Comparison of ENCODE assay signal across 9 cellular contexts in genomic region chr5:122915717-122916399, GRCh38.
DNase-seq lines count a peak whose midpoint lies in the region; ATAC-seq and TF ChIP-seq lines count a peak whose summit lies in the region.
"Had no signal": no experiment of that assay in that cellular context is flagged by ENCODE, and none has a peak within 500 bp of the region (broad histone marks: within the 10 kb centered on the region; RNA-seq: fewer than 3 reads in every experiment).

No MANE protein-coding gene starts in this region.

- intact Hi-C loops in thyroid gland (cut with DNase I) = no loop called here

- no peak overlapping the region for H3K27ac ChIP-seq in effector memory CD4-positive, alpha-beta T cell (ENCODE audit: insufficient read depth, low read length, poor library complexity, severe bottlenecking)
- H3K27ac ChIP-seq in thyroid gland = no peak overlapping the region

- ATAC-seq in HG02870 (IDR thresholded peaks at IDR 0.05; ENCODE audit: unreplicated experiment) = peak; percentile 97
- ATAC-seq in activated naive CD8-positive, alpha-beta T cell treated with anti-CD3 and anti-CD28 coated beads, Interleukin-2, amount 50 U/mL, for 24 hours = peak; percentile 57

- no peaks in the 10 kb centered on the region for H3K9me3 Mint-ChIP-seq in activated naive CD8-positive, alpha-beta T cell treated with anti-CD3 and anti-CD28 coated beads, Interleukin-2, amount 50 U/mL, for 24 hours
- H3K9me3 Mint-ChIP-seq in immature natural killer cell = peaks cover 0 to 3% (median 0%) of the 10 kb centered on the region in 6 donors
- H3K9me3 Mint-ChIP-seq: HFFc6 had no signal

- TF ChIP-seq POLR2A in thyroid gland (IDR thresholded peaks at IDR 0.05) = no peak

- TF ChIP-seq CTCF in thyroid gland (IDR thresholded peaks at IDR 0.05) = no peak

- no peaks in the 10 kb centered on the region for H3K4me1 ChIP-seq in effector memory CD4-positive, alpha-beta T cell (ENCODE audit: control insufficient read depth, insufficient read depth, low read length, poor library complexity, severe bottlenecking)
- H3K4me1 ChIP-seq in thyroid gland = peaks cover 0 to 9% of the 10 kb centered on the region in 2 donors

- H3K27me3 ChIP-seq in effector memory CD4-positive, alpha-beta T cell (replicated peaks; ENCODE audit: control insufficient read depth, insufficient read depth, low read length, poor library complexity, severe bottlenecking) = no peaks in the 10 kb centered on the region
- no peaks in the 10 kb centered on the region for H3K27me3 ChIP-seq in thyroid gland

- no peaks in the 10 kb centered on the region for H3K36me3 ChIP-seq in effector memory CD4-positive, alpha-beta T cell (ENCODE audit: control insufficient read depth, insufficient read depth, low read length)
- no peaks in the 10 kb centered on the region for H3K36me3 ChIP-seq in thyroid gland

- H3K27me3 Mint-ChIP-seq in activated naive CD8-positive, alpha-beta T cell treated with anti-CD3 and anti-CD28 coated beads, Interleukin-2, amount 50 U/mL, for 24 hours = no peaks in the 10 kb centered on the region
- no peaks in the 10 kb centered on the region for H3K27me3 Mint-ChIP-seq in immature natural killer cell (ENCODE audit: low read depth in 3 of 3)

- no peak overlapping the region for H3K4me3 ChIP-seq in effector memory CD4-positive, alpha-beta T cell (ENCODE audit: insufficient read depth, low read depth, low read length, poor library complexity, severe bottlenecking)
- H3K4me3 ChIP-seq in thyroid gland (replicated peaks in 1 of 3) = no peak overlapping the region

- H3K4me1 Mint-ChIP-seq in activated naive CD8-positive, alpha-beta T cell treated with anti-CD3 and anti-CD28 coated beads, Interleukin-2, amount 50 U/mL, for 24 hours = peaks cover 8% of the 10 kb centered on the region
- H3K4me1 Mint-ChIP-seq in immature natural killer cell = no peaks in the 10 kb centered on the region

- H3K4me3 Mint-ChIP-seq in activated naive CD8-positive, alpha-beta T cell treated with anti-CD3 and anti-CD28 coated beads, Interleukin-2, amount 50 U/mL, for 24 hours = no peak overlapping the region
- no peak overlapping the region for H3K4me3 Mint-ChIP-seq in immature natural killer cell
- H3K4me3 Mint-ChIP-seq: HFFc6 had no signal

- in situ Hi-C loops in G401 (cut with HindIII; ENCODE audit: low sequenced_read_pairs) = no loop called here

- peak; percentile 7 for DNase-seq in AG08395 (ENCODE audit: low spot score)
- peak; percentile 36 for DNase-seq in GM19238 (ENCODE audit: insufficient read length, low spot score)
- DNase-seq in activated naive CD8-positive, alpha-beta T cell treated with anti-CD3 and anti-CD28 coated beads, Interleukin-2, amount 50 U/mL, for 24 hours = no peak
- DNase-seq in effector memory CD4-positive, alpha-beta T cell = no peak
- DNase-seq in G401 (ENCODE audit: low spot score) = no peak
- no peak for DNase-seq in immature natural killer cell
- no peak for DNase-seq in thyroid gland
- DNase-seq: HFFc6 had no signal

- 80 to 90% methylated on average over 4 of the region's 4 CpGs for WGBS in thyroid gland, 2 donors

- no peaks in the 10 kb centered on the region for H3K9me3 ChIP-seq in effector memory CD4-positive, alpha-beta T cell (ENCODE audit: control insufficient read depth, low read length)
- H3K9me3 ChIP-seq in thyroid gland = no peaks in the 10 kb centered on the region

- H3K36me3 Mint-ChIP-seq in activated naive CD8-positive, alpha-beta T cell treated with anti-CD3 and anti-CD28 coated beads, Interleukin-2, amount 50 U/mL, for 24 hours (ENCODE audit: low read depth) = peaks cover 4% of the 10 kb centered on the region
- H3K36me3 Mint-ChIP-seq in immature natural killer cell = peaks cover 0 to 3% (median 0%) of the 10 kb centered on the region in 3 donors

- H3K27ac Mint-ChIP-seq in activated naive CD8-positive, alpha-beta T cell treated with anti-CD3 and anti-CD28 coated beads, Interleukin-2, amount 50 U/mL, for 24 hours = peak overlapping the region; percentile 30
- peak overlapping the region in 1 of 6 donors; percentile 18 for H3K27ac Mint-ChIP-seq in immature natural killer cell
- H3K27ac Mint-ChIP-seq: HFFc6 had no signal

Comparison
In these comparisons a context has a peak if more than half of its experiments do, and no peak if none do; other contexts are left out.
1. DNase-seq: peak in AG08395 (single experiment) and GM19238 (single experiment); none in activated naive CD8-positive, alpha-beta T cell treated with anti-CD3 and anti-CD28 coated beads, Interleukin-2, amount 50 U/mL, for 24 hours (single experiment), effector memory CD4-positive, alpha-beta T cell (0 of 3), G401 (single experiment), immature natural killer cell (0 of 3) and thyroid gland (0 of 2).